In the genomic region with DNA sequence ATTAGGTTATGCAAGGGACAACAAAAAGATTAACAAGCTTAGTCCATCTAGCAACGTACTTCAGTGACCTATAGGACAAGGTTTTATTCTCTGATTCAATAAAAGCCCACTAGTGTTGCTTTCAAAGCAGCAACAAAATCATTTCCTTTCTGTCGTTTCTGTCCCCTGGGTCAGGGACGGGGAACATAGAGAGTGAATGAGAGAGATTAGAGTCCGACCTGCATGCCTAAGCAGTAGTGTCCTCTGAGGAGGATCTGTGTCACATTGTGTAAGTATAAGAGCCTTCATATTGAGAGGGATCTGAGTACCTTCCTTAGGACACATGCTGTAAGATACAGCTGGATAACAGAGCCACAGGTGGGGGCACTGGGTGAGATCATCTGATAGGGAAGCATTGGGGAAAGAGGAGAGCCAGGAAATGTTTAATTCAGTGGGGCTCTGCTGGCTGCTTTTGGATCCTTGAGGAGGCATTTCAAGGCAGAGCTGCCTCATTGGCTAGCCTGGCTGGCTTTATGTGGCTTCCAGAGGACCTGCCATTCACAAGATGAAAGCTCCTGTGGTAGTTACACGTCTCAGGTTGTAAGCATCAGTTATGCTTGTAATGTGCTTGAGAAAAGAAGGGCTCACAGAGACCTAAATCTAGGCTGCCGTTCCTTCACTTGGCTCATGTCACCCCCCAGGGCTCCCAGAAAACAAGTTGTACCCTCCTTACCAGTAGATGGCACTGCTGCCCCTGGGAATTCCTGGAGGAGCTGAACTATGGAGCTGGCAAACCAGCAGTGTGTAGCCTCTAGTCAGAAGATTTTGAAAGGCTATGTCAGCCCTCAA, we compare ENCODE assay signal across 1 cellular context.
TF ChIP-seq lines count a peak whose summit lies in the region.

No MANE protein-coding gene starts in this region.

TF ChIP-seq in H1, 55 proteins besides CTCF, POLR2A, EP300 and RAD21 (continued from another document):
- TF ChIP-seq RBBP5 (IDR thresholded peaks at IDR 0.05; ENCODE audit: borderline replicate concordance, low read depth, low read length) (no peak), KDM1A (IDR thresholded peaks at IDR 0.05; ENCODE audit: borderline replicate concordance, low read length) (no peak), BRCA1 (IDR thresholded peaks at IDR 0.05; ENCODE audit: low read depth, low read length) (no peak), ZNF274 (IDR thresholded peaks at IDR 0.05; ENCODE audit: borderline replicate concordance, extremely low read depth, low read length) (no peak), CHD1 (IDR thresholded peaks at IDR 0.05; ENCODE audit: low read depth, low read length) (no peak), TCF12 (IDR thresholded peaks at IDR 0.05; ENCODE audit: low read depth, low read length) (no peak), GTF2F1 (IDR thresholded peaks at IDR 0.05; ENCODE audit: borderline replicate concordance, low read depth, low read length) (no peak), TBP (IDR thresholded peaks at IDR 0.05; ENCODE audit: low read depth, low read length) (0 out of 2 replicates have a peak, but pooled peaks have one; percentile 24), TAF1 (IDR thresholded peaks at IDR 0.05; ENCODE audit: low read depth, low read length) (no peak), SUZ12 (IDR thresholded peaks at IDR 0.05; ENCODE audit: low read length) (no peak), CBX8 (IDR thresholded peaks at IDR 0.05; ENCODE audit: borderline replicate concordance, low read depth, low read length) (no peak), CREB1 (IDR thresholded peaks at IDR 0.05) (no peak), SAP30 (IDR thresholded peaks at IDR 0.05; ENCODE audit: insufficient read depth, insufficient replicate concordance, low read length) (no peak), TEAD4 (IDR thresholded peaks at IDR 0.05; ENCODE audit: low read depth, low read length) (peak; percentile 79)
- TF ChIP-seq, protein P1, sequence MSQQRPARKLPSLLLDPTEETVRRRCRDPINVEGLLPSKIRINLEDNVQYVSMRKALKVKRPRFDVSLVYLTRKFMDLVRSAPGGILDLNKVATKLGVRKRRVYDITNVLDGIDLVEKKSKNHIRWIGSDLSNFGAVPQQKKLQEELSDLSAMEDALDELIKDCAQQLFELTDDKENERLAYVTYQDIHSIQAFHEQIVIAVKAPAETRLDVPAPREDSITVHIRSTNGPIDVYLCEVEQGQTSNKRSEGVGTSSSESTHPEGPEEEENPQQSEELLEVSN (IDR thresholded peaks at IDR 0.05), result no peak
TF ChIP-seq in H1: peak in this region for 3.
